ENCODE assay signal across 32 cellular contexts in genomic region chr12:108166505-108166904, GRCh38. TPM values are rescaled to one million over a fixed set of nuclear protein-coding genes. Genes with fewer than 3 reads are reported as not detected.
"Had no signal": no experiment of that assay in that cellular context is flagged by ENCODE, and none has a peak within 500 bp of the region (broad histone marks: within the 10 kb centered on the region; RNA-seq: fewer than 3 reads in every experiment).

No MANE protein-coding gene starts in this region.

- H3K4me3 Mint-ChIP-seq: activated CD4-positive, alpha-beta memory T cell treated with anti-CD3 and anti-CD28 coated beads, Interleukin-2, amount 10 ng/mL, durations not matched to agents 7 days and 5 days; activated CD4-positive, alpha-beta T cell treated with anti-CD3 and anti-CD28 coated beads, Interleukin-2, amount 10 ng/mL, durations not matched to agents 7 days and 5 days; activated naive CD4-positive, alpha-beta T cell treated with anti-CD3 and anti-CD28 coated beads, Interleukin-2, amount 10 ng/mL, durations not matched to agents 7 days and 5 days; activated naive CD8-positive, alpha-beta T cell treated with anti-CD3 and anti-CD28 coated beads, Interleukin-2, amount 10 ng/mL, durations not matched to agents 7 days and 5 days; activated T-cell treated with anti-CD3 and anti-CD28 coated beads, Interleukin-2, amount 50 U/mL, for 24 hours; activated T-helper 1 cell treated with anti-CD3 and anti-CD28 coated beads, Interleukin-12 subunit alpha, Interleukin-12 subunit beta, Interleukin-2, Interleukin-4 antibody, amounts not matched to agents 30 ng/mL and 10 ng/mL and 1 ng/mL, durations not matched to agents 14 hours and 24 hours and 36 hours; central memory CD8-positive, alpha-beta T cell; dendritic cell treated with granulocyte-macrophage colony-stimulating factor and Interleukin-4, amounts not matched to agents 40 ng/mL and 50 ng/mL, for 4 days; endodermal cell had no signal

- FAIRE-seq: astrocyte had no signal

- H3K36me3 ChIP-seq: brain microvascular endothelial cell, esophagus squamous epithelium, heart left ventricle had no signal

- H3K4me1 ChIP-seq: esophagus squamous epithelium, heart left ventricle had no signal

- DNase-seq: activated CD4-positive, alpha-beta memory T cell treated with anti-CD3 and anti-CD28 coated beads, Interleukin-2, amount 10 ng/mL, durations not matched to agents 7 days and 5 days; activated CD4-positive, alpha-beta T cell treated with anti-CD3 and anti-CD28 coated beads for 1 hour; activated CD4-positive, alpha-beta T cell treated with anti-CD3 and anti-CD28 coated beads for 4 hours; activated CD4-positive, alpha-beta T cell treated with anti-CD3 and anti-CD28 coated beads, Interleukin-2, amount 10 ng/mL, durations not matched to agents 7 days and 5 days; activated CD4-positive, alpha-beta T cell treated with anti-CD3 and anti-CD28 coated beads, Interleukin-2, amount 50 U/mL, for 4 hours; activated CD8-positive, alpha-beta memory T cell treated with anti-CD3 and anti-CD28 coated beads, Interleukin-2, amount 50 U/mL, for 48 hours; activated gamma-delta T cell; activated naive CD4-positive, alpha-beta T cell; activated naive CD4-positive, alpha-beta T cell treated with anti-CD3 and anti-CD28 coated beads, Interleukin-2, amount 10 ng/mL, durations not matched to agents 7 days and 5 days; activated naive CD8-positive, alpha-beta T cell treated with anti-CD3 and anti-CD28 coated beads, Interleukin-2, amount 10 ng/mL, durations not matched to agents 7 days and 5 days; activated T-cell treated with anti-CD3 and anti-CD28 coated beads for 4 hours; activated T-cell treated with anti-CD3 and anti-CD28 coated beads, Interleukin-2, amount 50 U/mL, for 24 hours; brain microvascular endothelial cell; dorsolateral prefrontal cortex; effector memory CD4-positive, alpha-beta T cell; endodermal cell; esophagus squamous epithelium; foreskin melanocyte; glutamatergic neuron; heart left ventricle; T-helper 2 cell had no signal

- H3K4me3 ChIP-seq: coronary artery, dorsolateral prefrontal cortex, esophagus squamous epithelium, heart left ventricle had no signal

- H3K27ac Mint-ChIP-seq: activated CD4-positive, alpha-beta memory T cell treated with anti-CD3 and anti-CD28 coated beads, Interleukin-2, amount 10 ng/mL, durations not matched to agents 7 days and 5 days; activated CD4-positive, alpha-beta T cell treated with anti-CD3 and anti-CD28 coated beads, Interleukin-2, amount 10 ng/mL, durations not matched to agents 7 days and 5 days; activated naive CD4-positive, alpha-beta T cell treated with anti-CD3 and anti-CD28 coated beads, Interleukin-2, amount 10 ng/mL, durations not matched to agents 7 days and 5 days; activated naive CD4-positive, alpha-beta T cell treated with anti-CD3 and anti-CD28 coated beads, Interleukin-2, amount 50 U/mL, for 72 hours; activated naive CD8-positive, alpha-beta T cell treated with anti-CD3 and anti-CD28 coated beads, Interleukin-2, amount 10 ng/mL, durations not matched to agents 7 days and 5 days; activated T-cell treated with anti-CD3 and anti-CD28 coated beads, Interleukin-2, amount 50 U/mL, for 24 hours; activated T-helper 1 cell treated with anti-CD3 and anti-CD28 coated beads, Interleukin-12 subunit alpha, Interleukin-12 subunit beta, Interleukin-2, Interleukin-4 antibody, amounts not matched to agents 30 ng/mL and 10 ng/mL and 1 ng/mL, durations not matched to agents 14 hours and 24 hours and 36 hours; dendritic cell treated with granulocyte-macrophage colony-stimulating factor and Interleukin-4, amounts not matched to agents 40 ng/mL and 50 ng/mL, for 4 days; endodermal cell had no signal

- H3K9me3 Mint-ChIP-seq: activated CD4-positive, alpha-beta memory T cell treated with anti-CD3 and anti-CD28 coated beads, Interleukin-2, amount 10 ng/mL, durations not matched to agents 7 days and 5 days; activated CD4-positive, alpha-beta T cell treated with anti-CD3 and anti-CD28 coated beads, Interleukin-2, amount 10 ng/mL, durations not matched to agents 7 days and 5 days; activated naive CD4-positive, alpha-beta T cell treated with anti-CD3 and anti-CD28 coated beads, Interleukin-2, amount 10 ng/mL, durations not matched to agents 7 days and 5 days; activated naive CD4-positive, alpha-beta T cell treated with anti-CD3 and anti-CD28 coated beads, Interleukin-2, amount 50 U/mL, for 72 hours; activated naive CD8-positive, alpha-beta T cell treated with anti-CD3 and anti-CD28 coated beads, Interleukin-2, amount 10 ng/mL, durations not matched to agents 7 days and 5 days; activated T-cell treated with anti-CD3 and anti-CD28 coated beads, Interleukin-2, amount 50 U/mL, for 24 hours; activated T-helper 1 cell treated with anti-CD3 and anti-CD28 coated beads, Interleukin-12 subunit alpha, Interleukin-12 subunit beta, Interleukin-2, Interleukin-4 antibody, amounts not matched to agents 30 ng/mL and 10 ng/mL and 1 ng/mL, durations not matched to agents 14 hours and 24 hours and 36 hours; central memory CD8-positive, alpha-beta T cell; dendritic cell treated with granulocyte-macrophage colony-stimulating factor and Interleukin-4, amounts not matched to agents 40 ng/mL and 50 ng/mL, for 4 days; endodermal cell had no signal

- H3K4me1 Mint-ChIP-seq: activated CD4-positive, alpha-beta memory T cell treated with anti-CD3 and anti-CD28 coated beads, Interleukin-2, amount 10 ng/mL, durations not matched to agents 7 days and 5 days; activated CD4-positive, alpha-beta T cell treated with anti-CD3 and anti-CD28 coated beads, Interleukin-2, amount 10 ng/mL, durations not matched to agents 7 days and 5 days; activated naive CD4-positive, alpha-beta T cell treated with anti-CD3 and anti-CD28 coated beads, Interleukin-2, amount 10 ng/mL, durations not matched to agents 7 days and 5 days; activated naive CD8-positive, alpha-beta T cell treated with anti-CD3 and anti-CD28 coated beads, Interleukin-2, amount 10 ng/mL, durations not matched to agents 7 days and 5 days; central memory CD8-positive, alpha-beta T cell; endodermal cell had no signal

- H3K36me3 Mint-ChIP-seq: activated naive CD4-positive, alpha-beta T cell treated with anti-CD3 and anti-CD28 coated beads, Interleukin-2, amount 10 ng/mL, durations not matched to agents 7 days and 5 days; activated naive CD4-positive, alpha-beta T cell treated with anti-CD3 and anti-CD28 coated beads, Interleukin-2, amount 50 U/mL, for 72 hours; activated naive CD8-positive, alpha-beta T cell treated with anti-CD3 and anti-CD28 coated beads, Interleukin-2, amount 10 ng/mL, durations not matched to agents 7 days and 5 days had no signal

- H3K27ac ChIP-seq: brain microvascular endothelial cell, coronary artery, dorsolateral prefrontal cortex, esophagus squamous epithelium, heart left ventricle had no signal

- H3K9me3 ChIP-seq: esophagus squamous epithelium, heart left ventricle had no signal

- ATAC-seq: activated naive CD4-positive, alpha-beta T cell treated with anti-CD3 and anti-CD28 coated beads, Interleukin-2, amount 50 U/mL, for 72 hours; heart left ventricle had no signal

- H3K27me3 ChIP-seq: brain microvascular endothelial cell, esophagus squamous epithelium had no signal

RNA-seq across cellular contexts. Expression of gene WSCD2, which starts 37.4 kb away (rescaled TPM):
- total RNA-seq: activated CD4-positive, alpha-beta memory T cell treated with anti-CD3 and anti-CD28 coated beads, Interleukin-2, amount 10 ng/mL, durations not matched to agents 7 days and 5 days; activated CD4-positive, alpha-beta T cell treated with anti-CD3 and anti-CD28 coated beads, Interleukin-2, amount 10 ng/mL, durations not matched to agents 7 days and 5 days; activated naive CD4-positive, alpha-beta T cell treated with anti-CD3 and anti-CD28 coated beads, Interleukin-2, amount 50 U/mL, for 72 hours; activated naive CD8-positive, alpha-beta T cell treated with anti-CD3 and anti-CD28 coated beads, Interleukin-2, amount 10 ng/mL, durations not matched to agents 7 days and 5 days; activated T-helper 1 cell treated with anti-CD3 and anti-CD28 coated beads, Interleukin-12 subunit alpha, Interleukin-12 subunit beta, Interleukin-2, Interleukin-4 antibody, amounts not matched to agents 30 ng/mL and 10 ng/mL and 1 ng/mL, durations not matched to agents 14 hours and 24 hours and 36 hours; bronchial epithelial cell; epithelial cell of proximal tubule; fibroblast of lung; fibroblast of villous mesenchyme; T-helper 1 cell treated with Interleukin-12 subunit alpha and Interleukin-12 subunit beta and Interleukin-4 antibody, amounts not matched to agents 30 ng/mL and 1 ng/mL, for 36 hours had no signal
- polyA plus RNA-seq: fibroblast of lung, heart left ventricle had no signal
